In the genomic region with DNA sequence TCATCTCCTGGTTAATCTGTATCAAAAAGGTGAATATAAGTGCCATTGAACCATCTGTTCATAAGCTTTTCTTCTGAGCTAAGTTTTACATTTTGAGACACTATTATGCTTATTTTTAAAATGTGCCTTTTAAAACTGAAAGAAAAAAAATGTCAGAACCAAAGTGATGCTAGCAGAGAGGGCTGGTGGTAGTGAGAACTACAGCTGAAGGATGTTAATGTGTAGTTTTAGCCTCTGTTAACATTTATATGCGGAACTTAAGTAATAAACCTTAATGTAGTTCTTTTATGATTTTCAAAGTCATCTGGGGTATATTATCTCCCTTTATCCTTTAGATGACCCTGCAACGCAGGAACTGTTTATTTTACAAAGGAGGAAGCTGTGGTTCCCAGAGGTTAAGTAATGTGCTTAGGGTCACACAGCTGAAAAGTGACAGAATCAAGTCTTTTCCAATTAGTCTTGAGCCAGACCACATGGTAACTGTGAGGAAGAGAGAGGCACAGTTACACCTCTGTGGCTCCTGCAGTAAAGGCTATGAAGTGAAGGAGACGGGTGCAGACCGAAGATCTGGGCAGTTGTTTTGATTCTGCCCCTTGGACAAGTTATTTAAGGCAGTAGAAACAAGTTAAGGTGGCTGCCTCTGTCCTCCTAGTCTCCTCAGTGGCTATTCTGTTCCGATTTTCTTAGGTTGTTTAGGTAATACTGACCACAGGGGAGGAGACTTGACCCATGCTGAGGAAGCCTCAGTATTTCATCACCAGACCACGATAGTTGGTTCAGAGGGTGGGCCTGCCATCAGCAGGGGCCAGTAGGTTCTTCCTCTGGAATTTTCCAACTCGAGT, we compare ENCODE assay signal across 8 cellular contexts. TPM values are rescaled to one million over a fixed set of nuclear protein-coding genes. Genes with fewer than 3 reads are reported as not detected.
DNase-seq lines count a peak whose midpoint lies in the region; ATAC-seq and TF ChIP-seq lines count a peak whose summit lies in the region.

No MANE protein-coding gene starts in this region.

- peak overlapping the region; percentile 64 for H3K4me3 Mint-ChIP-seq in activated T-cell treated with anti-CD3 and anti-CD28 coated beads, Interleukin-2, amount 50 U/mL, for 4 hours
- H3K4me3 Mint-ChIP-seq in naive thymus-derived CD8-positive, alpha-beta T cell = peak overlapping the region in 9 of 10 donors; percentile 17 to 67 (median 43)

- peak; percentile 48 for ATAC-seq in activated T-cell treated with anti-CD3 and anti-CD28 coated beads, Interleukin-2, amount 50 U/mL, for 4 hours
- ATAC-seq in HG03196 (IDR thresholded peaks at IDR 0.05; ENCODE audit: unreplicated experiment) = peak; percentile 60
- ATAC-seq in activated naive CD4-positive, alpha-beta T cell treated with anti-CD3 and anti-CD28 coated beads, Interleukin-2, amount 50 U/mL, for 72 hours = peak; percentile 49 to 54
- ATAC-seq in naive thymus-derived CD8-positive, alpha-beta T cell = peak; percentile 51 to 64
- no peak; the same call in 1 of the 2 replicates for ATAC-seq in PC-3

- no peaks in the 10 kb centered on the region for H3K9me2 ChIP-seq in PC-3 (replicated peaks; ENCODE audit: low read length)

- POLR2A ChIA-PET in naive thymus-derived CD8-positive, alpha-beta T cell (lab: Charles Lee) = interaction anchor here (0.5 to 1.7 kb wide), 4 partner anchors 9 to 37 kb away, joined by 3 to 4 read pairs (median 4); a partner anchor contains a TSS
- POLR2A ChIA-PET in PC-3 (lab: Charles Lee; ENCODE audit: unreplicated experiment) = no interaction called here

- H3K4me2 ChIP-seq in PC-3 (ENCODE audit: low read length) = no peak overlapping the region

- no peaks in the 10 kb centered on the region for H3K36me3 ChIP-seq in PC-3 (ENCODE audit: low read depth, low read length)

- H3K9ac ChIP-seq in PC-3 (ENCODE audit: low read length) = no peak overlapping the region

- H3K4me1 Mint-ChIP-seq in activated T-cell treated with anti-CD3 and anti-CD28 coated beads, Interleukin-2, amount 50 U/mL, for 4 hours (ENCODE audit: low read depth) = peaks cover 80% of the 10 kb centered on the region
- peaks cover 30 to 94% (median 72%) of the 10 kb centered on the region in 4 donors for H3K4me1 Mint-ChIP-seq in naive thymus-derived CD8-positive, alpha-beta T cell

- peaks cover 41% of the 10 kb centered on the region for H3K36me3 Mint-ChIP-seq in activated T-cell treated with anti-CD3 and anti-CD28 coated beads, Interleukin-2, amount 50 U/mL, for 4 hours (ENCODE audit: insufficient read depth)
- peaks cover 19 to 66% of the 10 kb centered on the region in 2 donors for H3K36me3 Mint-ChIP-seq in activated naive CD4-positive, alpha-beta T cell treated with anti-CD3 and anti-CD28 coated beads, Interleukin-2, amount 50 U/mL, for 72 hours
- peaks cover 0 to 47% (median 30%) of the 10 kb centered on the region in 3 donors for H3K36me3 Mint-ChIP-seq in naive thymus-derived CD8-positive, alpha-beta T cell

- no peak overlapping the region for H2AFZ ChIP-seq in PC-3 (ENCODE audit: low read length)

- no peaks in the 10 kb centered on the region for H3K4me1 ChIP-seq in PC-3 (ENCODE audit: insufficient read depth, low read length)

- no peaks in the 10 kb centered on the region for H3K27me3 ChIP-seq in PC-3 (ENCODE audit: low read length)

- no TSS peak for BruUV-seq in PC-3 (replicated peaks; lab: Mats Ljungman, UMichigan)

- no peaks in the 10 kb centered on the region for H3K9me3 ChIP-seq in PC-3 (ENCODE audit: low read length)

- H3K9me3 Mint-ChIP-seq in activated T-cell treated with anti-CD3 and anti-CD28 coated beads, Interleukin-2, amount 50 U/mL, for 4 hours = no peaks in the 10 kb centered on the region
- peaks cover 0 to 15% of the 10 kb centered on the region in 2 donors for H3K9me3 Mint-ChIP-seq in activated naive CD4-positive, alpha-beta T cell treated with anti-CD3 and anti-CD28 coated beads, Interleukin-2, amount 50 U/mL, for 72 hours
- H3K9me3 Mint-ChIP-seq in naive thymus-derived CD8-positive, alpha-beta T cell = no peaks in the 10 kb centered on the region

- H3F3A ChIP-seq in PC-3 (ENCODE audit: low read length, unreplicated experiment) = no peaks in the 10 kb centered on the region

- CTCF ChIA-PET in PC-3 (lab: Charles Lee) = no interaction called here

- DNase-seq in activated T-cell treated with anti-CD3 and anti-CD28 coated beads, Interleukin-2, amount 50 U/mL, for 4 hours = no peak
- DNase-seq in activated T-cell treated with anti-CD3 and anti-CD28 coated beads for 4 hours (no peak), PC-3 (no peak), retina (no peak)
- no peak for DNase-seq in activated naive CD4-positive, alpha-beta T cell treated with anti-CD3 and anti-CD28 coated beads, Interleukin-2, amount 50 U/mL, for 72 hours (ENCODE audit: low spot score in 2 of 2)
- no peak for DNase-seq in naive thymus-derived CD8-positive, alpha-beta T cell
- DNase-seq in stimulated activated naive CD4-positive, alpha-beta T cell treated with Interleukin-2 at 50 U/mL for 16 hours (lab: John Stamatoyannopoulos, UW) = no peak

- peak overlapping the region; percentile 42 to 66 for H3K27ac Mint-ChIP-seq in activated naive CD4-positive, alpha-beta T cell treated with anti-CD3 and anti-CD28 coated beads, Interleukin-2, amount 50 U/mL, for 72 hours
- H3K27ac Mint-ChIP-seq in naive thymus-derived CD8-positive, alpha-beta T cell = peak overlapping the region; percentile 60 to 91 (median 82)

- no peaks in the 10 kb centered on the region for H3K27me3 Mint-ChIP-seq in activated T-cell treated with anti-CD3 and anti-CD28 coated beads, Interleukin-2, amount 50 U/mL, for 4 hours (ENCODE audit: low read depth)
- no peaks in the 10 kb centered on the region for H3K27me3 Mint-ChIP-seq in naive thymus-derived CD8-positive, alpha-beta T cell

- no peaks in the 10 kb centered on the region for H3K79me2 ChIP-seq in PC-3 (ENCODE audit: low read length)

- no peak for TF ChIP-seq CTCF in PC-3 (conservative IDR thresholded peaks at IDR 0.05; ENCODE audit: low read depth, low read length)

- intact Hi-C loops in PC-3 (cut with micrococcal nuclease) = no loop called here

- no peaks in the 10 kb centered on the region for H4K20me1 ChIP-seq in PC-3 (ENCODE audit: low read length)

- H3K27ac ChIP-seq in PC-3 (ENCODE audit: low read length) = no peak overlapping the region

- no peak overlapping the region for H3K4me3 ChIP-seq in PC-3 (ENCODE audit: low read length)

RNA-seq across cellular contexts. Expression of a gene that starts 23.9 kb away (rescaled TPM):
- total RNA-seq in activated T-cell treated with anti-CD3 and anti-CD28 coated beads, Interleukin-2, amount 50 U/mL, for 4 hours = 10 to 100 TPM; 28.4 to 47.3 (median 42.9) TPM
- 100 to 1,000 TPM in 1 of 2 donors, 10 to 100 TPM in 1; 79.8 to 121 TPM for total RNA-seq in activated naive CD4-positive, alpha-beta T cell treated with anti-CD3 and anti-CD28 coated beads, Interleukin-2, amount 50 U/mL, for 72 hours
- total RNA-seq in naive thymus-derived CD8-positive, alpha-beta T cell = 10 to 100 TPM; 57.8 to 66.7 TPM
- polyA plus RNA-seq in naive thymus-derived CD8-positive, alpha-beta T cell = 100 to 1,000 TPM; 115 to 172 (median 122) TPM
- total RNA-seq in PC-3 (2014; rRNA removed) = 6.8 and 9.3 TPM in 2 replicates
